ENCODE assay signal across 26 cellular contexts in genomic region chr5:16918891-16919671, GRCh38. TPM values are rescaled to one million over a fixed set of nuclear protein-coding genes. Genes with fewer than 3 reads are reported as not detected.
"Had no signal": no experiment of that assay in that cellular context is flagged by ENCODE, and none has a peak within 500 bp of the region (broad histone marks: within the 10 kb centered on the region; RNA-seq: fewer than 3 reads in every experiment).

No MANE protein-coding gene starts in this region.

- H3K27ac ChIP-seq: esophagus muscularis mucosa, sigmoid colon, VCaP had no signal

- H3K4me1 ChIP-seq: sigmoid colon had no signal

- H3K9me3 ChIP-seq: esophagus muscularis mucosa, sigmoid colon, testis, upper lobe of left lung had no signal

- H3K27ac Mint-ChIP-seq: activated CD8-positive, alpha-beta T cell treated with anti-CD3 and anti-CD28 coated beads, Interleukin-2, amount 10 ng/mL, durations not matched to agents 7 days and 5 days; activated naive CD4-positive, alpha-beta T cell treated with anti-CD3 and anti-CD28 coated beads, Interleukin-2, amount 50 U/mL, for 72 hours; memory B cell; stimulated activated naive B cell treated with anti-CD40 and anti-IgM and Interleukin-4, amounts not matched to agents 10 μg/mL and 1 μg/mL and 100 μg/mL, for 72 hours; T-cell; T-helper 2 cell treated with Interferon-gamma antibody and Interleukin-4, amounts not matched to agents 5 μg/mL and 100 μg/mL, for 36 hours had no signal

- H3K4me3 ChIP-seq: esophagus muscularis mucosa, sigmoid colon, smooth muscle cell, testis, upper lobe of left lung had no signal

- H3K4me2 ChIP-seq: smooth muscle cell had no signal

- H3K4me3 Mint-ChIP-seq: activated CD8-positive, alpha-beta T cell treated with anti-CD3 and anti-CD28 coated beads, Interleukin-2, amount 10 ng/mL, durations not matched to agents 7 days and 5 days; brain; memory B cell; stimulated activated naive B cell treated with anti-CD40 and anti-IgM and Interleukin-4, amounts not matched to agents 10 μg/mL and 1 μg/mL and 100 μg/mL, for 72 hours; T-cell; T-helper 2 cell treated with Interferon-gamma antibody and Interleukin-4, amounts not matched to agents 5 μg/mL and 100 μg/mL, for 36 hours had no signal

- H3K36me3 Mint-ChIP-seq: activated naive CD4-positive, alpha-beta T cell treated with anti-CD3 and anti-CD28 coated beads, Interleukin-2, amount 50 U/mL, for 72 hours; memory B cell; stimulated activated naive B cell treated with anti-CD40 and anti-IgM and Interleukin-4, amounts not matched to agents 10 μg/mL and 1 μg/mL and 100 μg/mL, for 72 hours; T-cell had no signal

- DNase-seq: activated CD4-positive, alpha-beta T cell treated with anti-CD3 and anti-CD28 coated beads for 1 hour; activated CD4-positive, alpha-beta T cell treated with anti-CD3 and anti-CD28 coated beads, Interleukin-2, amount 50 U/mL, for 1 hour; activated CD8-positive, alpha-beta T cell treated with anti-CD3 and anti-CD28 coated beads, Interleukin-2, amount 10 ng/mL, durations not matched to agents 7 days and 5 days; activated gamma-delta T cell treated with Interleukin-2 at 50 U/mL for 16 hours; aorta; dermis blood vessel endothelial cell; effector memory CD4-positive, alpha-beta T cell; hypothalamus; left ventricle myocardium superior; nucleus accumbens; sigmoid colon; stimulated activated CD4-positive, alpha-beta T cell treated with anti-CD3 and anti-CD28 coated beads, Interleukin-15, amount 100 ng/mL, for 24 hours; stimulated activated CD8-positive, alpha-beta memory T cell treated with anti-CD3 and anti-CD28 coated beads, Interleukin-4, amount 100 ng/mL, for 48 hours; stimulated activated naive B cell treated with anti-CD40 and anti-IgM and Interleukin-4, amounts not matched to agents 10 μg/mL and 1 μg/mL and 100 μg/mL, for 72 hours; T-cell; testis; upper lobe of left lung had no signal

- ATAC-seq: activated CD8-positive, alpha-beta T cell treated with anti-CD3 and anti-CD28 coated beads, Interleukin-2, amount 10 ng/mL, durations not matched to agents 7 days and 5 days; activated naive CD4-positive, alpha-beta T cell treated with anti-CD3 and anti-CD28 coated beads, Interleukin-2, amount 50 U/mL, for 72 hours; left ventricle myocardium superior; stimulated activated naive B cell treated with anti-CD40 and anti-IgM and Interleukin-4, amounts not matched to agents 10 μg/mL and 1 μg/mL and 100 μg/mL, for 72 hours; T-cell had no signal

- H3K27me3 ChIP-seq: esophagus muscularis mucosa, sigmoid colon, testis, upper lobe of left lung had no signal

- FAIRE-seq: frontal cortex, islet of Langerhans had no signal

- H3K4me1 Mint-ChIP-seq: memory B cell; stimulated activated naive B cell treated with anti-CD40 and anti-IgM and Interleukin-4, amounts not matched to agents 10 μg/mL and 1 μg/mL and 100 μg/mL, for 72 hours; T-cell had no signal

- H3K9me3 Mint-ChIP-seq: T-helper 2 cell treated with Interferon-gamma antibody and Interleukin-4, amounts not matched to agents 5 μg/mL and 100 μg/mL, for 36 hours had no signal

- H3K36me3 ChIP-seq: esophagus muscularis mucosa, sigmoid colon, upper lobe of left lung had no signal

- H3K27me3 Mint-ChIP-seq: memory B cell; stimulated activated naive B cell treated with anti-CD40 and anti-IgM and Interleukin-4, amounts not matched to agents 10 μg/mL and 1 μg/mL and 100 μg/mL, for 72 hours had no signal

RNA-seq across cellular contexts. Expression of gene MYO10, which starts 17.0 kb away (rescaled TPM):
- total RNA-seq: activated CD8-positive, alpha-beta T cell treated with anti-CD3 and anti-CD28 coated beads, Interleukin-2, amount 10 ng/mL, durations not matched to agents 7 days and 5 days had no signal
